Comparison of ENCODE assay signal across 18 cellular contexts in genomic region chr11:134529212-134530096, GRCh38.
DNase-seq lines count a peak whose midpoint lies in the region; ATAC-seq and TF ChIP-seq lines count a peak whose summit lies in the region.
"Had no signal": no experiment of that assay in that cellular context is flagged by ENCODE, and none has a peak within 500 bp of the region (broad histone marks: within the 10 kb centered on the region; RNA-seq: fewer than 3 reads in every experiment).

No MANE protein-coding gene starts in this region.

- peak; percentile 49 for ATAC-seq in GM23338
- ATAC-seq in GM21717 (IDR thresholded peaks at IDR 0.05; ENCODE audit: unreplicated experiment), result no peak
- ATAC-seq in GM19328 (IDR thresholded peaks at IDR 0.05; ENCODE audit: unreplicated experiment), result no peak
- ATAC-seq in HG03378 (IDR thresholded peaks at IDR 0.05; ENCODE audit: unreplicated experiment), result no peak
- ATAC-seq: activated naive CD4-positive, alpha-beta T cell treated with anti-CD3 and anti-CD28 coated beads, Interleukin-2, amount 50 U/mL, for 72 hours; left colon had no signal

- TF ChIP-seq CTCF in GM23338 (conservative IDR thresholded peaks at IDR 0.05; ENCODE audit: low read depth in 2 of 2) (no peak), Peyer's patch (IDR thresholded peaks at IDR 0.05) (no peak), endodermal cell (conservative IDR thresholded peaks at IDR 0.05) (no peak), osteoblast (IDR thresholded peaks at IDR 0.05; ENCODE audit: extremely low read depth, low read depth, low read length) (no peak)

- H3K27me3 ChIP-seq in GM23338 (ENCODE audit: insufficient read depth) (no peaks in the 10 kb centered on the region), Peyer's patch (no peaks in the 10 kb centered on the region), endodermal cell (ENCODE audit: control insufficient read depth, insufficient read depth, low read length, poor library complexity, severe bottlenecking) (peaks cover 65% of the 10 kb centered on the region), osteoblast (ENCODE audit: insufficient read depth, low read length) (no peaks in the 10 kb centered on the region)

- H3K4me1 Mint-ChIP-seq in GM23338 (peaks cover 16% of the 10 kb centered on the region), endodermal cell (no peaks in the 10 kb centered on the region)

- H3K27ac ChIP-seq in GM23338 (ENCODE audit: low read depth), result no peak overlapping the region
- no peak overlapping the region for H3K27ac ChIP-seq in Peyer's patch
- no peak overlapping the region for H3K27ac ChIP-seq in endodermal cell (ENCODE audit: low read depth, low read length)
- no peak overlapping the region for H3K27ac ChIP-seq in osteoblast (ENCODE audit: low read depth, low read length)

- H3K4me1 ChIP-seq in GM23338 (ENCODE audit: insufficient read depth), result no peaks in the 10 kb centered on the region
- H3K4me1 ChIP-seq in Peyer's patch, result no peaks in the 10 kb centered on the region
- H3K4me1 ChIP-seq in endodermal cell (ENCODE audit: control insufficient read depth, insufficient read depth, low read length), result no peaks in the 10 kb centered on the region
- H3K4me1 ChIP-seq in osteoblast (ENCODE audit: insufficient read depth, low read length), result no peaks in the 10 kb centered on the region

- H3K27ac Mint-ChIP-seq in GM23338, result no peak overlapping the region
- H3K27ac Mint-ChIP-seq in endodermal cell, result no peak overlapping the region
- H3K27ac Mint-ChIP-seq: activated naive CD4-positive, alpha-beta T cell treated with anti-CD3 and anti-CD28 coated beads, Interleukin-2, amount 50 U/mL, for 72 hours; CD4-positive, alpha-beta T cell had no signal

- H3K4me3 ChIP-seq in GM23338 (no peak overlapping the region), Peyer's patch (no peak overlapping the region), endodermal cell (ENCODE audit: low read length) (no peak overlapping the region), osteoblast (ENCODE audit: insufficient read depth, low read length) (no peak overlapping the region)

- no peaks in the 10 kb centered on the region for H3K9me2 ChIP-seq in GM23338 (ENCODE audit: insufficient read depth)

- no peaks in the 10 kb centered on the region for H3K9me3 ChIP-seq in Peyer's patch
- H3K9me3 ChIP-seq in endodermal cell (ENCODE audit: control insufficient read depth, low read length), result no peaks in the 10 kb centered on the region
- peaks cover 2% of the 10 kb centered on the region for H3K9me3 ChIP-seq in osteoblast (ENCODE audit: low read depth, low read length)

- H3K9me3 Mint-ChIP-seq in GM23338 (no peaks in the 10 kb centered on the region), endodermal cell (peaks cover 1% of the 10 kb centered on the region)
- H3K9me3 Mint-ChIP-seq: CD4-positive, alpha-beta T cell had no signal

- H2AFZ ChIP-seq in GM23338 (peak overlapping the region; percentile 38; the same call in 1 of the 2 replicates), osteoblast (ENCODE audit: low read length) (no peak overlapping the region)

- H3F3A ChIP-seq in GM23338 (replicated peaks; ENCODE audit: low read depth), result no peaks in the 10 kb centered on the region

- DNase-seq in GM23338 (ENCODE audit: low spot score), result no peak
- peak in 2 of 3 donors; percentile 30 to 36 for DNase-seq in Peyer's patch
- peak; percentile 48 for DNase-seq in endodermal cell
- DNase-seq in osteoblast (ENCODE audit: insufficient read length, low spot score, missing footprints), result peak; percentile 70
- DNase-seq: activated CD4-positive, alpha-beta T cell treated with anti-CD3 and anti-CD28 coated beads for 48 hours; activated T-cell treated with anti-CD3 and anti-CD28 coated beads for 4 hours; NCI-H1930; NCI-H2227 treated with DMSO at 0.1 percent for 48 hours; NCI-H774; nucleus accumbens; SHP77; SW 1271 had no signal

- H3K4me3 Mint-ChIP-seq in GM23338 (no peak overlapping the region), endodermal cell (no peak overlapping the region)
- H3K4me3 Mint-ChIP-seq: CD4-positive, alpha-beta T cell had no signal

- WGBS in endodermal cell (ENCODE audit: insufficient coverage in 1 of 2, insufficient read length in 1 of 2), 2 experiments, result 83 to 87% methylated on average over 11 to 26 of the region's 26 CpGs

- H3K36me3 Mint-ChIP-seq in GM23338 (ENCODE audit: low read depth) (no peaks in the 10 kb centered on the region), endodermal cell (ENCODE audit: low read depth) (no peaks in the 10 kb centered on the region)
- H3K36me3 Mint-ChIP-seq: activated naive CD4-positive, alpha-beta T cell treated with anti-CD3 and anti-CD28 coated beads, Interleukin-2, amount 50 U/mL, for 72 hours had no signal

- H3K36me3 ChIP-seq in GM23338 (ENCODE audit: insufficient read depth), result no peaks in the 10 kb centered on the region
- no peaks in the 10 kb centered on the region for H3K36me3 ChIP-seq in Peyer's patch
- H3K36me3 ChIP-seq in endodermal cell (ENCODE audit: control insufficient read depth, insufficient read depth, low read length), result no peaks in the 10 kb centered on the region
- no peaks in the 10 kb centered on the region for H3K36me3 ChIP-seq in osteoblast (ENCODE audit: insufficient read depth, low read length)

- H3K4me2 ChIP-seq in GM23338 (no peak overlapping the region), osteoblast (ENCODE audit: insufficient read depth, low read length) (no peak overlapping the region)

- H3K9ac ChIP-seq in endodermal cell (ENCODE audit: extremely low read depth, low read length, poor library complexity, severe bottlenecking), result no peak overlapping the region

- H3K27me3 Mint-ChIP-seq in GM23338 (ENCODE audit: insufficient read depth, low read depth, poor library complexity) (peaks cover 6% of the 10 kb centered on the region), endodermal cell (ENCODE audit: insufficient read depth) (peaks cover 49% of the 10 kb centered on the region)
- H3K27me3 Mint-ChIP-seq: CD4-positive, alpha-beta T cell had no signal

- H4K20me1 ChIP-seq in GM23338 (replicated peaks; ENCODE audit: insufficient read depth) (no peaks in the 10 kb centered on the region), osteoblast (ENCODE audit: insufficient read depth, low read length) (no peaks in the 10 kb centered on the region)

- no peak for TF ChIP-seq POLR2A in Peyer's patch (IDR thresholded peaks at IDR 0.05)

- H3K79me2 ChIP-seq in GM23338 (replicated peaks; ENCODE audit: insufficient read depth) (no peaks in the 10 kb centered on the region), osteoblast (ENCODE audit: insufficient read depth, low read length) (no peaks in the 10 kb centered on the region)

TF ChIP-seq in GM23338, 12 proteins besides CTCF, POLR2A, EP300 and RAD21 (continues in another document):
- no peak for TF ChIP-seq CREB1 (CRISPR knock-in tag; IDR thresholded peaks at IDR 0.05; ENCODE audit: low read depth)
- no peak for TF ChIP-seq ZNF331 (CRISPR knock-in tag; IDR thresholded peaks at IDR 0.05; ENCODE audit: low read depth)
- TF ChIP-seq EZH2phosphoT487 (IDR thresholded peaks at IDR 0.05; ENCODE audit: unreplicated experiment), result no peak
- TF ChIP-seq REST (IDR thresholded peaks at IDR 0.05; ENCODE audit: unreplicated experiment), result no peak
